ENCODE assay signal across 16 cellular contexts in genomic region chr1:232352956-232353355, GRCh38.
A peak's percentile ranks its signal among the peaks of the same experiment; 100 is the strongest.
DNase-seq lines count a peak whose midpoint lies in the region; ATAC-seq and TF ChIP-seq lines count a peak whose summit lies in the region.
"Had no signal": no experiment of that assay in that cellular context is flagged by ENCODE, and none has a peak within 500 bp of the region (broad histone marks: within the 10 kb centered on the region; RNA-seq: fewer than 3 reads in every experiment).

No MANE protein-coding gene starts in this region.

- H3K4me3 ChIP-seq in SK-N-SH (ENCODE audit: low read depth in 2 of 2, low read length in 1 of 2) (no peak overlapping the region), choroid plexus epithelial cell (ENCODE audit: low read depth, low read length) (no peak overlapping the region)
- H3K4me3 ChIP-seq: BLaER1 treated with 17β-estradiol and CSF1 and Interleukin-3, amounts not matched to agents 10 nM and 100 nM; GM12878; HAP-1 had no signal

- H4K20me1 ChIP-seq in SK-N-SH (ENCODE audit: insufficient read depth) = no peaks in the 10 kb centered on the region
- H4K20me1 ChIP-seq: BLaER1 treated with 17β-estradiol and CSF1 and Interleukin-3, amounts not matched to agents 10 nM and 100 nM had no signal

- peaks cover 16% of the 10 kb centered on the region for H3K4me1 Mint-ChIP-seq in nephron
- no peaks in the 10 kb centered on the region for H3K4me1 Mint-ChIP-seq in activated naive CD4-positive, alpha-beta T cell treated with anti-CD3 and anti-CD28 coated beads for 36 hours (ENCODE audit: low read depth)
- H3K4me1 Mint-ChIP-seq: CD4-positive, CD25-positive, alpha-beta regulatory T cell had no signal

- ATAC-seq in SK-N-SH treated with all-trans-retinoic acid at 6 μM for 48 hours = no peak
- no peak for ATAC-seq in left colon
- no peak for ATAC-seq in HG02840 (IDR thresholded peaks at IDR 0.05; ENCODE audit: low FRiP score, unreplicated experiment)
- ATAC-seq: GM12878, HepG2 had no signal

- no peaks in the 10 kb centered on the region for H3F3A ChIP-seq in SK-N-SH (replicated peaks; ENCODE audit: insufficient read depth)

- peak overlapping the region in 1 of 3 experiments; percentile 8 for H3K4me3 Mint-ChIP-seq in nephron
- no peak overlapping the region for H3K4me3 Mint-ChIP-seq in activated naive CD4-positive, alpha-beta T cell treated with anti-CD3 and anti-CD28 coated beads for 36 hours

- no peaks in the 10 kb centered on the region for H3K9me3 ChIP-seq in SK-N-SH
- H3K9me3 ChIP-seq: BLaER1 treated with 17β-estradiol and CSF1 and Interleukin-3, amounts not matched to agents 10 nM and 100 nM; HAP-1 had no signal

- no peak overlapping the region for H3K4me2 ChIP-seq in SK-N-SH
- H3K4me2 ChIP-seq: BLaER1 treated with 17β-estradiol and CSF1 and Interleukin-3, amounts not matched to agents 10 nM and 100 nM had no signal

- H3K9me2 ChIP-seq in SK-N-SH = no peaks in the 10 kb centered on the region

- H3K4me1 ChIP-seq in SK-N-SH (ENCODE audit: control insufficient read depth in 1 of 2, insufficient read depth in 2 of 2, low read depth in 1 of 2, low read length in 1 of 2) = peaks cover 0 to 6% of the 10 kb centered on the region in 2 experiments; a peak in 2 of 4 replicates
- H3K4me1 ChIP-seq: BLaER1 treated with 17β-estradiol and CSF1 and Interleukin-3, amounts not matched to agents 10 nM and 100 nM; HAP-1 had no signal

- no peak overlapping the region for H3K9ac ChIP-seq in SK-N-SH
- H3K9ac ChIP-seq: BLaER1 treated with 17β-estradiol and CSF1 and Interleukin-3, amounts not matched to agents 10 nM and 100 nM had no signal

- no peaks in the 10 kb centered on the region for H3K36me3 ChIP-seq in SK-N-SH (replicated peaks in 1 of 2; ENCODE audit: control insufficient read depth in 1 of 2, insufficient read depth in 2 of 2, low read length in 1 of 2)
- H3K36me3 ChIP-seq: BLaER1 treated with 17β-estradiol and CSF1 and Interleukin-3, amounts not matched to agents 10 nM and 100 nM; HAP-1 had no signal

- 62% methylated on average over 5 of the region's 5 CpGs for WGBS in SK-N-SH (ENCODE audit: low lambda C conversion rate)

- intact Hi-C loops in left colon (cut with DNase I, micrococcal nuclease) = no loop called here
- intact Hi-C loops in activated naive CD4-positive, alpha-beta T cell treated with anti-CD3 and anti-CD28 coated beads for 36 hours (cut with micrococcal nuclease) = no loop called here

- POLR2A ChIA-PET in SK-N-SH (lab: Yijun Ruan, JAX) = no interaction called here

- peaks cover 34% of the 10 kb centered on the region for H3K27me3 Mint-ChIP-seq in nephron (ENCODE audit: low read depth)
- H3K27me3 Mint-ChIP-seq in activated naive CD4-positive, alpha-beta T cell treated with anti-CD3 and anti-CD28 coated beads for 36 hours (ENCODE audit: low read depth) = peaks cover 5% of the 10 kb centered on the region

- no peaks in the 10 kb centered on the region for H3K79me2 ChIP-seq in SK-N-SH (ENCODE audit: insufficient read depth)

- TF ChIP-seq RAD21 in SK-N-SH (IDR thresholded peaks at IDR 0.05; ENCODE audit: low read length) = no peak

- TF ChIP-seq CTCF in SK-N-SH (IDR thresholded peaks at IDR 0.05) (no peak), choroid plexus epithelial cell (conservative IDR thresholded peaks at IDR 0.05; ENCODE audit: low read depth, low read length) (no peak), nephron (IDR thresholded peaks at IDR 0.05; ENCODE audit: unreplicated experiment in 3 of 3) (no peak)

- H3K27me3 ChIP-seq in SK-N-SH (ENCODE audit: insufficient read depth) = no peaks in the 10 kb centered on the region
- H3K27me3 ChIP-seq: BLaER1 treated with 17β-estradiol and CSF1 and Interleukin-3, amounts not matched to agents 10 nM and 100 nM had no signal

- no peak overlapping the region for H2AFZ ChIP-seq in SK-N-SH (ENCODE audit: low read depth)

- CTCF ChIA-PET in SK-N-SH (lab: Yijun Ruan, JAX) = interaction anchor here (0.6 to 1.1 kb wide), 3 partner anchors 11 to 38 kb away, joined by 3 to 5 read pairs (median 3); no protein-coding TSS in a partner anchor
- CTCF ChIA-PET in activated naive CD4-positive, alpha-beta T cell treated with anti-CD3 and anti-CD28 coated beads for 36 hours (lab: Charles Lee) = no interaction called here

- no peak overlapping the region for H3K27ac ChIP-seq in SK-N-SH (ENCODE audit: low read depth in 2 of 2, low read length in 1 of 2)
- H3K27ac ChIP-seq: BLaER1 treated with 17β-estradiol and CSF1 and Interleukin-3, amounts not matched to agents 10 nM and 100 nM had no signal

- DNase-seq in SK-N-SH (no peak), RPMI8226 (peak; percentile 32), choroid plexus epithelial cell (ENCODE audit: low read depth) (peak; percentile 26), left colon (no peak)
- DNase-seq in activated naive CD4-positive, alpha-beta T cell treated with anti-CD3 and anti-CD28 coated beads for 36 hours = no peak
- DNase-seq: ACHN; CD4-positive, CD25-positive, alpha-beta regulatory T cell; DMS53; GOT3 had no signal

- H3K9me3 Mint-ChIP-seq in nephron = no peaks in the 10 kb centered on the region
- no peaks in the 10 kb centered on the region for H3K9me3 Mint-ChIP-seq in activated naive CD4-positive, alpha-beta T cell treated with anti-CD3 and anti-CD28 coated beads for 36 hours

- no peak for TF ChIP-seq EP300 in SK-N-SH (IDR thresholded peaks at IDR 0.05; ENCODE audit: borderline replicate concordance in 1 of 2, low read depth in 1 of 2, low read length in 1 of 2)

- H3K36me3 Mint-ChIP-seq in nephron (ENCODE audit: low read depth) = no peaks in the 10 kb centered on the region
- peaks cover 1% of the 10 kb centered on the region for H3K36me3 Mint-ChIP-seq in activated naive CD4-positive, alpha-beta T cell treated with anti-CD3 and anti-CD28 coated beads for 36 hours (ENCODE audit: low read depth)
- H3K36me3 Mint-ChIP-seq: CD4-positive, CD25-positive, alpha-beta regulatory T cell had no signal

- peak overlapping the region in 2 of 3 experiments; percentile 35 to 60 for H3K27ac Mint-ChIP-seq in nephron
- no peak overlapping the region for H3K27ac Mint-ChIP-seq in activated naive CD4-positive, alpha-beta T cell treated with anti-CD3 and anti-CD28 coated beads for 36 hours
- H3K27ac Mint-ChIP-seq: CD4-positive, CD25-positive, alpha-beta regulatory T cell had no signal

TF ChIP-seq in SK-N-SH treated with all-trans-retinoic acid at 6 μM for 48 hours, 23 proteins besides CTCF, POLR2A, EP300 and RAD21:
- TF ChIP-seq ISL1 (CRISPR knock-in tag; IDR thresholded peaks at IDR 0.05) = peak; percentile 34; the same call in 1 of the 2 replicates
- no peak for TF ChIP-seq CSDC2 (CRISPR knock-in tag; IDR thresholded peaks at IDR 0.05)

TF ChIP-seq in SK-N-SH, 30 proteins besides CTCF, POLR2A, EP300 and RAD21:
- no peak for TF ChIP-seq RFX5 (IDR thresholded peaks at IDR 0.05; ENCODE audit: low read length)
- TF ChIP-seq FOXJ3 (CRISPR knock-in tag; IDR thresholded peaks at IDR 0.05) = no peak
- no peak for TF ChIP-seq PBX3 (IDR thresholded peaks at IDR 0.05)
- TF ChIP-seq FOSL2 (IDR thresholded peaks at IDR 0.05; ENCODE audit: borderline replicate concordance, low read depth) = no peak
- TF ChIP-seq POLR2AphosphoS5 (IDR thresholded peaks at IDR 0.05; ENCODE audit: low read depth, low read length) = no peak
- no peak for TF ChIP-seq NFIC (IDR thresholded peaks at IDR 0.05; ENCODE audit: borderline replicate concordance)
- TF ChIP-seq TEAD4 (IDR thresholded peaks at IDR 0.05; ENCODE audit: borderline replicate concordance, insufficient read depth) = no peak
- TF ChIP-seq GATA2 (CRISPR knock-in tag; IDR thresholded peaks at IDR 0.05) = no peak
- no peak for TF ChIP-seq FOXM1 (IDR thresholded peaks at IDR 0.05; ENCODE audit: low read depth)
- no peak for TF ChIP-seq JUND (IDR thresholded peaks at IDR 0.05)
- TF ChIP-seq YY1 (IDR thresholded peaks at IDR 0.05; ENCODE audit: low read depth) = no peak
- no peak for TF ChIP-seq RCOR1 (IDR thresholded peaks at IDR 0.05; ENCODE audit: low read length)
- TF ChIP-seq EZH2phosphoT487 (IDR thresholded peaks at IDR 0.05; ENCODE audit: borderline replicate concordance, low read depth) = no peak
- no peak for TF ChIP-seq TCF12 (IDR thresholded peaks at IDR 0.05)
- TF ChIP-seq IRF3 (IDR thresholded peaks at IDR 0.05; ENCODE audit: low read depth, low read length) = no peak
- no peak for TF ChIP-seq USF2 (IDR thresholded peaks at IDR 0.05; ENCODE audit: borderline replicate concordance, low read depth, low read length)
TF ChIP-seq in SK-N-SH: peak in this region for 0.

Comparison
In these comparisons a context has a peak if more than half of its experiments do, and no peak if none do; other contexts are left out.
1. DNase-seq: peak in RPMI8226 (single experiment) and choroid plexus epithelial cell (single experiment); none in SK-N-SH (single experiment), left colon (0 of 2) and activated naive CD4-positive, alpha-beta T cell treated with anti-CD3 and anti-CD28 coated beads for 36 hours (single experiment).